Comparison of ENCODE assay signal across 13 cellular contexts in genomic region chr13:59445812-59446211, GRCh38.
"Had no signal": no experiment of that assay in that cellular context is flagged by ENCODE, and none has a peak within 500 bp of the region (broad histone marks: within the 10 kb centered on the region; RNA-seq: fewer than 3 reads in every experiment).

No MANE protein-coding gene starts in this region.

- ATAC-seq: effector memory CD8-positive, alpha-beta T cell; foreskin keratinocyte; mucosa of descending colon; naive thymus-derived CD8-positive, alpha-beta T cell; sciatic nerve; stimulated activated memory B cell treated with anti-CD40 and anti-IgM and Interleukin-4, amounts not matched to agents 10 μg/mL and 1 μg/mL and 100 μg/mL, for 72 hours had no signal

- H3K4me3 ChIP-seq: hepatocyte, mucosa of descending colon, spleen, tibial artery had no signal

- H3K4me2 ChIP-seq: hepatocyte had no signal

- H3K9me3 ChIP-seq: mucosa of descending colon, spleen, tibial artery had no signal

- H3K4me1 ChIP-seq: tibial artery had no signal

- H3K79me2 ChIP-seq: hepatocyte had no signal

- H3K27me3 ChIP-seq: foreskin keratinocyte, hepatocyte, tibial artery had no signal

- DNase-seq: effector memory CD8-positive, alpha-beta T cell; foreskin keratinocyte; mucosa of descending colon; naive thymus-derived CD8-positive, alpha-beta T cell; posterior cingulate gyrus; spleen; stimulated activated CD4-positive, alpha-beta T cell treated with anti-CD3 and anti-CD28 coated beads, Interleukin-15, amount 100 ng/mL, for 24 hours; stimulated activated CD4-positive, alpha-beta T cell treated with anti-CD3 and anti-CD28 coated beads, Interleukin-1b, Interleukin-23, amount 100 ng/mL, for 48 hours; stimulated activated CD4-positive, alpha-beta T cell treated with anti-CD3 and anti-CD28 coated beads, Interleukin-4, amount 100 ng/mL, for 24 hours; tibial artery had no signal

- H3K27ac ChIP-seq: foreskin keratinocyte, hepatocyte, tibial artery had no signal

- H3K36me3 ChIP-seq: spleen, tibial artery had no signal

- H2AFZ ChIP-seq: hepatocyte had no signal
